Comparison of ENCODE assay signal across 9 cellular contexts in genomic region chr2:30272761-30273573, GRCh38. TPM values are rescaled to one million over a fixed set of nuclear protein-coding genes. Genes with fewer than 3 reads are reported as not detected.
A peak's percentile ranks its signal among the peaks of the same experiment; 100 is the strongest.
DNase-seq lines count a peak whose midpoint lies in the region; ATAC-seq, FAIRE-seq and TF ChIP-seq lines count a peak whose summit lies in the region.
"Had no signal": no experiment of that assay in that cellular context is flagged by ENCODE, and none has a peak within 500 bp of the region (broad histone marks: within the 10 kb centered on the region; RNA-seq: fewer than 3 reads in every experiment).

No MANE protein-coding gene starts in this region.

- no peaks in the 10 kb centered on the region for H3K27me3 ChIP-seq in endodermal cell (ENCODE audit: control insufficient read depth, insufficient read depth, low read length, poor library complexity, severe bottlenecking)

- no peak overlapping the region for H3K4me3 ChIP-seq in endodermal cell (ENCODE audit: low read length)
- no peak overlapping the region for H3K4me3 ChIP-seq in retinal pigment epithelial cell (ENCODE audit: low read length)

- DNase-seq in GM04504 (ENCODE audit: low read depth) (peak; percentile 64), RCC 7860 (ENCODE audit: low spot score) (peak; percentile 48), endodermal cell (no peak), retinal pigment epithelial cell (ENCODE audit: low read depth) (peak; percentile 95), posterior cingulate gyrus (no peak), GM13976 (ENCODE audit: low spot score) (no peak), NCI-H1092 (lab: John Stamatoyannopoulos, UW) (no peak)

- peaks cover 17% of the 10 kb centered on the region for H3K4me1 Mint-ChIP-seq in endodermal cell

- H3K4me1 ChIP-seq in endodermal cell (ENCODE audit: control insufficient read depth, insufficient read depth, low read length), result no peaks in the 10 kb centered on the region

- in situ Hi-C loops in GM13976 (cut with MboI; ENCODE audit: low sequenced_read_pairs, unreplicated experiment), result no loop called here

- no peaks in the 10 kb centered on the region for H3K9me3 ChIP-seq in endodermal cell (ENCODE audit: control insufficient read depth, low read length)

- FAIRE-seq in RCC 7860 (lab: Jason Lieb, UNC), result no peak
- FAIRE-seq: islet of Langerhans had no signal

- TF ChIP-seq CTCF in endodermal cell (conservative IDR thresholded peaks at IDR 0.05) (no peak), retinal pigment epithelial cell (conservative IDR thresholded peaks at IDR 0.05; ENCODE audit: low read depth, low read length) (no peak), GM13976 (IDR thresholded peaks at IDR 0.05; ENCODE audit: borderline replicate concordance, control extremely low read depth, extremely low read depth, insufficient read depth, missing control alignments) (no peak)

- H3K27ac ChIP-seq in endodermal cell (ENCODE audit: low read depth, low read length), result no peak overlapping the region

- H3K36me3 ChIP-seq in endodermal cell (ENCODE audit: control insufficient read depth, insufficient read depth, low read length), result no peaks in the 10 kb centered on the region

- 92 to 94% methylated on average over 1 to 5 of the region's 5 CpGs for WGBS in endodermal cell (ENCODE audit: insufficient coverage in 1 of 2, insufficient read length in 1 of 2), 2 experiments

- intact Hi-C loops in posterior cingulate gyrus (cut with DNase I), result no loop called here

- ATAC-seq in GM19351 (IDR thresholded peaks at IDR 0.05; ENCODE audit: unreplicated experiment), result no peak

- H3K9ac ChIP-seq in endodermal cell (ENCODE audit: extremely low read depth, low read length, poor library complexity, severe bottlenecking), result no peak overlapping the region

- no peaks in the 10 kb centered on the region for H3K36me3 Mint-ChIP-seq in endodermal cell (ENCODE audit: low read depth)

- no peaks in the 10 kb centered on the region for H3K9me3 Mint-ChIP-seq in endodermal cell

- H3K27ac Mint-ChIP-seq in endodermal cell, result peak overlapping the region; percentile 79

- H3K27me3 Mint-ChIP-seq in endodermal cell (ENCODE audit: insufficient read depth), result no peaks in the 10 kb centered on the region

- H3K4me3 Mint-ChIP-seq in endodermal cell, result no peak overlapping the region

RNA-seq across cellular contexts. Expression of gene LBH, which starts 41.6 kb away (rescaled TPM):
- total RNA-seq in endodermal cell, result 10 to 100 TPM; 48.0 to 50.0 TPM
- polyA plus RNA-seq in endodermal cell (2013, experiment 1 of 2), result 23.7 TPM
- polyA plus RNA-seq in endodermal cell (2013, experiment 2 of 2), result 26.7 TPM

Comparison
In these comparisons a context has a peak if more than half of its experiments do, and no peak if none do; other contexts are left out.
1. DNase-seq: peak in GM04504 (single experiment), RCC 7860 (single experiment) and retinal pigment epithelial cell (single experiment); none in endodermal cell (single experiment), posterior cingulate gyrus (0 of 10), GM13976 (single experiment) and NCI-H1092 (single experiment).